In the genomic region with DNA sequence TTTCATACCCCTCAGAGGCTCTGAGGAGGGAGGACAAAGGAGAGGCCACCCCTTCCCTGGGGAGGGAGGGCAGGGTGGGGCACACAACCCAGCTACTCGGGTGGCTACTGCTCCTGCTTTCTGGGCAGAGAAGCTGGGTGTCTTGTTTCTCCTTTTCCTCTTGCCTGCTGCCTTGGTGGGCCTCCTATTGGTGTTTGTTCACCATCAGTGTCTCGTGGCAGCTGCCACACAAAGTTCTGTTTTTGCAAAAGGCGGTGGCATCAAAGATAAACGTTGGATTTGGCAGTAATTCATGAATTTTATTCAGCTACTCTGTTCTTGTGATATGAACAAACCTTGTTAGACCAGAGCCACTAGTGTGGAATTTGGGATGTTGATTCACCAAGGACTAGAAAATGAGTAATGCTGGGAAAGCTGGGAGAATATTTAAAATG, we compare ENCODE assay signal across 20 cellular contexts.
A peak's percentile ranks its signal among the peaks of the same experiment; 100 is the strongest.
DNase-seq lines count a peak whose midpoint lies in the region; TF ChIP-seq lines count a peak whose summit lies in the region.
"Had no signal": no experiment of that assay in that cellular context is flagged by ENCODE, and none has a peak within 500 bp of the region (broad histone marks: within the 10 kb centered on the region; RNA-seq: fewer than 3 reads in every experiment).

No MANE protein-coding gene starts in this region.

- H3K9me3 Mint-ChIP-seq in HFFc6 (no peaks in the 10 kb centered on the region), glutamatergic neuron (ENCODE audit: unreplicated experiment) (no peaks in the 10 kb centered on the region)
- H3K9me3 Mint-ChIP-seq: activated B cell treated with CpG ODN at 0.5 μM for 24 hours; activated CD8-positive, alpha-beta T cell treated with anti-CD3 and anti-CD28 coated beads for 36 hours; activated naive CD8-positive, alpha-beta T cell treated with anti-CD3 and anti-CD28 coated beads, Interleukin-2, amount 50 U/mL, for 24 hours; central memory CD8-positive, alpha-beta T cell had no signal

- DNase-seq in HFFc6, result peak; percentile 62
- DNase-seq in adipocyte (ENCODE audit: low read depth), result peak; percentile 55
- peak; percentile 17 for DNase-seq in glomerular visceral epithelial cell (ENCODE audit: extremely low spot score)
- DNase-seq in smooth muscle cell (lab: John Stamatoyannopoulos, UW; ENCODE audit: unreplicated experiment), result no peak
- DNase-seq in NCI-H446 (lab: John Stamatoyannopoulos, UW), result no peak
- DNase-seq in glutamatergic neuron, result no peak
- DNase-seq in NCI-H187 (lab: John Stamatoyannopoulos, UW), result no peak
- DNase-seq: activated B cell treated with CpG ODN at 0.5 μM for 24 hours; activated CD8-positive, alpha-beta T cell treated with anti-CD3 and anti-CD28 coated beads for 36 hours; activated naive CD8-positive, alpha-beta T cell treated with anti-CD3 and anti-CD28 coated beads, Interleukin-2, amount 50 U/mL, for 24 hours; DMS53; lower lobe of right lung; NCI-H1694; SHP77 treated with DMSO at 0.1 percent for 48 hours; stimulated activated naive B cell treated with anti-CD40 and anti-IgM and Interleukin-4, amounts not matched to agents 10 μg/mL and 1 μg/mL and 100 μg/mL, for 72 hours; T-helper 2 cell; trophoblast cell had no signal

- H3K9ac ChIP-seq in adipocyte (ENCODE audit: low read length) (no peak overlapping the region), smooth muscle cell (ENCODE audit: low read depth) (no peak overlapping the region)

- peak overlapping the region; percentile 44 for H3K27ac ChIP-seq in smooth muscle cell (ENCODE audit: low read depth)
- H3K27ac ChIP-seq: C4-2B, gastroesophageal sphincter, lower lobe of right lung had no signal

- H3K27ac Mint-ChIP-seq in HFFc6 (peak overlapping the region; percentile 89), glutamatergic neuron (ENCODE audit: unreplicated experiment) (no peak overlapping the region)
- H3K27ac Mint-ChIP-seq: activated B cell treated with CpG ODN at 0.5 μM for 24 hours; activated CD8-positive, alpha-beta T cell treated with anti-CD3 and anti-CD28 coated beads for 36 hours; activated naive CD8-positive, alpha-beta T cell treated with anti-CD3 and anti-CD28 coated beads, Interleukin-2, amount 50 U/mL, for 24 hours; stimulated activated naive B cell treated with anti-CD40 and anti-IgM and Interleukin-4, amounts not matched to agents 10 μg/mL and 1 μg/mL and 100 μg/mL, for 72 hours had no signal

- H3K27me3 ChIP-seq in adipocyte (replicated peaks; ENCODE audit: control insufficient read depth, insufficient read depth, low read length) (peaks cover 10% of the 10 kb centered on the region), smooth muscle cell (ENCODE audit: low read depth) (no peaks in the 10 kb centered on the region)
- H3K27me3 ChIP-seq: gastroesophageal sphincter had no signal

- peaks cover 24% of the 10 kb centered on the region for H3K4me1 ChIP-seq in adipocyte (ENCODE audit: control insufficient read depth, insufficient read depth, low read length)
- H3K4me1 ChIP-seq in smooth muscle cell (ENCODE audit: low read depth), result no peaks in the 10 kb centered on the region
- H3K4me1 ChIP-seq: lower lobe of right lung had no signal

- H2AFZ ChIP-seq in smooth muscle cell (ENCODE audit: low read depth), result no peak overlapping the region

- H3K4me1 Mint-ChIP-seq in HFFc6 (ENCODE audit: low read depth), result peaks cover 60% of the 10 kb centered on the region
- peaks cover 18% of the 10 kb centered on the region for H3K4me1 Mint-ChIP-seq in glutamatergic neuron (ENCODE audit: low read depth, unreplicated experiment)
- H3K4me1 Mint-ChIP-seq: activated B cell treated with CpG ODN at 0.5 μM for 24 hours; central memory CD8-positive, alpha-beta T cell; stimulated activated naive B cell treated with anti-CD40 and anti-IgM and Interleukin-4, amounts not matched to agents 10 μg/mL and 1 μg/mL and 100 μg/mL, for 72 hours had no signal

- TF ChIP-seq CTCF in HFFc6 (IDR thresholded peaks at IDR 0.05), result no peak
- no peak for TF ChIP-seq CTCF in smooth muscle cell (IDR thresholded peaks at IDR 0.05; ENCODE audit: borderline replicate concordance, insufficient read depth, poor library complexity, severe bottlenecking)
- TF ChIP-seq CTCF in glutamatergic neuron (IDR thresholded peaks at IDR 0.05; ENCODE audit: partially characterized antibody, unreplicated experiment), result no peak

- H3K4me3 ChIP-seq in adipocyte (ENCODE audit: low read length), result no peak overlapping the region
- H3K4me3 ChIP-seq in smooth muscle cell, result no peak overlapping the region
- H3K4me3 ChIP-seq: gastroesophageal sphincter, lower lobe of right lung had no signal

- H4K20me1 ChIP-seq in smooth muscle cell (ENCODE audit: low read depth), result no peaks in the 10 kb centered on the region

- no peaks in the 10 kb centered on the region for H3K36me3 Mint-ChIP-seq in HFFc6 (ENCODE audit: low read depth)
- no peaks in the 10 kb centered on the region for H3K36me3 Mint-ChIP-seq in glutamatergic neuron (ENCODE audit: unreplicated experiment)
- H3K36me3 Mint-ChIP-seq: stimulated activated naive B cell treated with anti-CD40 and anti-IgM and Interleukin-4, amounts not matched to agents 10 μg/mL and 1 μg/mL and 100 μg/mL, for 72 hours had no signal

- 27% methylated on average over 4 of the region's 4 CpGs for WGBS in smooth muscle cell (ENCODE audit: low lambda C conversion rate)

- H3K4me2 ChIP-seq in smooth muscle cell, result no peak overlapping the region

- H3K9me3 ChIP-seq in adipocyte (ENCODE audit: control insufficient read depth, low read length) (no peaks in the 10 kb centered on the region), smooth muscle cell (replicated peaks; ENCODE audit: low read depth) (no peaks in the 10 kb centered on the region)
- H3K9me3 ChIP-seq: gastroesophageal sphincter, lower lobe of right lung had no signal

- H3F3A ChIP-seq in smooth muscle cell (ENCODE audit: low read depth), result no peaks in the 10 kb centered on the region

- H3K79me2 ChIP-seq in smooth muscle cell (ENCODE audit: low read depth), result peaks cover 8% of the 10 kb centered on the region

- H3K27me3 Mint-ChIP-seq in HFFc6 (ENCODE audit: insufficient read depth) (no peaks in the 10 kb centered on the region), glutamatergic neuron (ENCODE audit: unreplicated experiment) (no peaks in the 10 kb centered on the region)
- H3K27me3 Mint-ChIP-seq: activated B cell treated with CpG ODN at 0.5 μM for 24 hours had no signal

- H3K4me3 Mint-ChIP-seq in HFFc6 (peak overlapping the region; percentile 71), glutamatergic neuron (ENCODE audit: unreplicated experiment) (no peak overlapping the region)
- H3K4me3 Mint-ChIP-seq: activated B cell treated with CpG ODN at 0.5 μM for 24 hours; activated CD8-positive, alpha-beta T cell treated with anti-CD3 and anti-CD28 coated beads for 36 hours; activated naive CD8-positive, alpha-beta T cell treated with anti-CD3 and anti-CD28 coated beads, Interleukin-2, amount 50 U/mL, for 24 hours; central memory CD8-positive, alpha-beta T cell; stimulated activated naive B cell treated with anti-CD40 and anti-IgM and Interleukin-4, amounts not matched to agents 10 μg/mL and 1 μg/mL and 100 μg/mL, for 72 hours had no signal

- no peaks in the 10 kb centered on the region for H3K36me3 ChIP-seq in adipocyte (ENCODE audit: control insufficient read depth, insufficient read depth, low read length, severe bottlenecking)
- no peaks in the 10 kb centered on the region for H3K36me3 ChIP-seq in smooth muscle cell (ENCODE audit: low read depth)
- H3K36me3 ChIP-seq: gastroesophageal sphincter, lower lobe of right lung had no signal

Comparison
In these comparisons a context has a peak if more than half of its experiments do, and no peak if none do; other contexts are left out.
1. DNase-seq: peak in HFFc6 (single experiment), adipocyte (single experiment) and glomerular visceral epithelial cell (single experiment); none in smooth muscle cell (single experiment), NCI-H446 (0 of 2), glutamatergic neuron (single experiment) and NCI-H187 (0 of 2).